Comparison of ENCODE assay signal across 7 cellular contexts in the genomic region with DNA sequence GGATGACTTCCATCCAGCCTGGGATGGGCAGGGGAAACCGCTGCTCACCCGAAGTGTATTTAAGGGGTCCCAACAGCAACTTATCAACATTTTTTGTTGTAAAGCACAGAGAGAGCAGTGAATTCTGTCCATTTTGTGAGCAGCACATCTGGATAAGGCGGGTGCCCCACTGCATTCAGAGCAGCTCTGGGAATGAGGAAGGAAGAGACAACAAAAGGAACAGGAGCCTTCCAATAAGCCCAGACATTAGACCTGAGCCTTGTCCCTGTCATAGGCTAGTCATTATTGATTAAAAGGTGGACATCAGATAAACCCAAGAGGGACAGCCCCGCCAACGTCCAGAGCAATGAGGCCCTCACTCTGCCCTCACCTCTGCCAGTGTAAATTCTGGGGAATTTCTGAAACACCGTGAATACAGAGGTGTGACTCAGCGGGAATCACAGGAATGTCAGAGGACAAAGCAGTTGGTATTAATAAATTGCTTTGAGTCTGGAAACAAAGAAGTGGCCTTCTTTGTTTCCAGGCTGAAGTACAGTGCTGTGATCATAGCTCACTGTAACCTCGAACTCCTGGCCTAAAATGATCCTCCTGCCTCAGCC.
DNase-seq lines count a peak whose midpoint lies in the region; ATAC-seq, FAIRE-seq and TF ChIP-seq lines count a peak whose summit lies in the region.
"Not testable (repeated sequence)": the region's sequence is repeated elsewhere in the genome, so short reads cannot be mapped to it uniquely, and the experiment has no call there.

No MANE protein-coding gene starts in this region.

- H2AFZ ChIP-seq in HCT116 (ENCODE audit: low read depth, low read length, poor library complexity, severe bottlenecking); PC-9; endothelial cell of umbilical vein (ENCODE audit: low read depth, low read length): not testable (repeated sequence)

- not testable (repeated sequence) for H3K9ac ChIP-seq in HCT116 (ENCODE audit: low read length); endothelial cell of umbilical vein (replicated peaks; ENCODE audit: extremely low read depth, insufficient read depth, low read length)

- RAD21 ChIA-PET in HCT116 (lab: Charles Lee; ENCODE audit: low non-redundant PET in 1 of 2, low total read pairs in 2 of 2, uncharacterized antibody in 2 of 2, unreplicated experiment in 2 of 2): not testable (repeated sequence)

- not testable (repeated sequence) for TF ChIP-seq CTCF in HCT116 (IDR thresholded peaks at IDR 0.05 in 2 of 3, conservative IDR thresholded peaks at IDR 0.05 in 1 of 3; ENCODE audit: borderline replicate concordance in 1 of 3, insufficient read depth in 1 of 3, low read depth in 2 of 3, low read length in 2 of 3); PC-9 (conservative IDR thresholded peaks at IDR 0.05); RWPE2 (IDR thresholded peaks at IDR 0.05; ENCODE audit: poor library complexity, severe bottlenecking); endothelial cell of umbilical vein (IDR thresholded peaks at IDR 0.05; ENCODE audit: extremely low read depth in 1 of 2, insufficient read depth in 1 of 2, low read depth in 1 of 2, low read length in 2 of 2); pancreas (IDR thresholded peaks at IDR 0.05)

- not testable (repeated sequence) for BruUV-seq in HCT116 (replicated peaks; lab: Mats Ljungman, UMichigan); endothelial cell of umbilical vein (replicated peaks; lab: Mats Ljungman, UMichigan)
- BruUV-seq in PC-9 (replicated peaks; lab: Mats Ljungman, UMichigan): TSS peak; percentile 91

- H3K27ac ChIP-seq in HCT116 (ENCODE audit: low read depth, low read length); RWPE2 (ENCODE audit: poor library complexity, severe bottlenecking); endothelial cell of umbilical vein (ENCODE audit: insufficient read depth, low read depth, low read length); pancreas: not testable (repeated sequence)
- peak overlapping the region; percentile 26; the same call in 1 of the 2 replicates for H3K27ac ChIP-seq in PC-9

- 76 to 83% methylated on average over 5 of the region's 8 CpGs for WGBS in pancreas, 2 donors

- H3K27me3 ChIP-seq in HCT116 (ENCODE audit: insufficient read depth, low read length); PC-9 (ENCODE audit: insufficient read depth, low read depth); RWPE2 (ENCODE audit: insufficient read depth, poor library complexity, severe bottlenecking); endothelial cell of umbilical vein (ENCODE audit: control insufficient read depth in 2 of 2, insufficient read depth in 2 of 2, low read length in 2 of 2); pancreas: not testable (repeated sequence)

- POLR2A ChIA-PET in HCT116 (lab: Charles Lee); PC-9 (lab: Charles Lee; ENCODE audit: unreplicated experiment); endothelial cell of umbilical vein (lab: Charles Lee): not testable (repeated sequence)

- intact Hi-C loops in HCT116 (cut with micrococcal nuclease); PC-9 (cut with micrococcal nuclease; ENCODE audit: unreplicated experiment); endothelial cell of umbilical vein (cut with micrococcal nuclease); pancreas (cut with DNase I): not testable (repeated sequence)

- dilution Hi-C loops in endothelial cell of umbilical vein (cut with MboI; ENCODE audit: extremely low pct_ligation_motif_present, low sequenced_read_pairs): not testable (repeated sequence)

- H3K9me2 ChIP-seq in HCT116 (ENCODE audit: insufficient read depth); PC-9 (ENCODE audit: insufficient read depth): not testable (repeated sequence)

- not testable (repeated sequence) for TF ChIP-seq RAD21 in HCT116 (IDR thresholded peaks at IDR 0.05; ENCODE audit: low read depth)

- in situ Hi-C loops in Caki2 (cut with HindIII; ENCODE audit: low pct_unique_long_range_greater_than_20kb, low sequenced_read_pairs): not testable (repeated sequence)

- peak; percentile 55 for FAIRE-seq in endothelial cell of umbilical vein (lab: Jason Lieb, UNC)
- FAIRE-seq in pancreas (lab: Jason Lieb, UNC): not testable (repeated sequence)

- ATAC-seq in HCT116 (peak; percentile 89), RWPE2 (ENCODE audit: low read depth) (peak; percentile 98), pancreas (peak in 3 of 4 donors; percentile 21 to 73 (median 69))

- H4K20me1 ChIP-seq in HCT116 (ENCODE audit: insufficient read depth); PC-9 (ENCODE audit: insufficient read depth); endothelial cell of umbilical vein (replicated peaks; ENCODE audit: control insufficient read depth, extremely low read depth, insufficient read depth, low read length): not testable (repeated sequence)

- CTCF ChIA-PET in HCT116 (lab: Charles Lee); PC-9 (lab: Charles Lee); endothelial cell of umbilical vein (lab: Charles Lee): not testable (repeated sequence)

- not testable (repeated sequence) for TF ChIP-seq POLR2A in HCT116 (IDR thresholded peaks at IDR 0.05; ENCODE audit: borderline replicate concordance, extremely low read depth, insufficient read depth, insufficient read length); endothelial cell of umbilical vein (IDR thresholded peaks at IDR 0.05; ENCODE audit: low read depth, low read length)

- not testable (repeated sequence) for H3K4me1 ChIP-seq in HCT116 (ENCODE audit: control insufficient read depth in 1 of 2, insufficient read depth in 2 of 2, low read length in 2 of 2); PC-9 (replicated peaks; ENCODE audit: insufficient read depth); RWPE2 (ENCODE audit: insufficient read depth, poor library complexity, severe bottlenecking); endothelial cell of umbilical vein (ENCODE audit: control insufficient read depth, extremely low read depth, insufficient read depth, low read length); pancreas

- H3K4me3 ChIP-seq in HCT116 (replicated peaks in 1 of 2; ENCODE audit: low read depth in 1 of 2, low read length in 2 of 2); PC-9; RWPE2 (ENCODE audit: severe bottlenecking); endothelial cell of umbilical vein (replicated peaks in 1 of 3; ENCODE audit: insufficient read depth in 1 of 3, low read depth in 1 of 3, low read length in 3 of 3); pancreas: not testable (repeated sequence)

- H3K36me3 ChIP-seq in HCT116 (ENCODE audit: control insufficient read depth in 1 of 2, insufficient read depth in 2 of 2, low read length in 2 of 2); PC-9 (ENCODE audit: low read depth); RWPE2 (ENCODE audit: low read depth); endothelial cell of umbilical vein (ENCODE audit: control insufficient read depth in 2 of 2, extremely low read depth in 1 of 2, insufficient read depth in 2 of 2, low read length in 2 of 2); pancreas: not testable (repeated sequence)

- H3F3A ChIP-seq in PC-9 (ENCODE audit: insufficient read depth, low read depth): not testable (repeated sequence)

- not testable (repeated sequence) for H3K9me3 ChIP-seq in HCT116 (ENCODE audit: control insufficient read depth in 1 of 2, insufficient read depth in 1 of 2, low read depth in 1 of 2, low read length in 2 of 2); PC-9 (ENCODE audit: insufficient read depth, low read depth); RWPE2 (ENCODE audit: severe bottlenecking); endothelial cell of umbilical vein (replicated peaks; ENCODE audit: control insufficient read depth, insufficient read depth, low read length); pancreas

- peak overlapping the region; percentile 44 for H3K4me2 ChIP-seq in HCT116 (ENCODE audit: low read length)
- H3K4me2 ChIP-seq in PC-9; endothelial cell of umbilical vein (ENCODE audit: insufficient read depth, low read length): not testable (repeated sequence)

- H3K79me2 ChIP-seq in HCT116 (ENCODE audit: insufficient read depth, low read length); PC-9 (ENCODE audit: low read depth); endothelial cell of umbilical vein (ENCODE audit: control insufficient read depth, insufficient read depth, low read length): not testable (repeated sequence)

- not testable (repeated sequence) for H3K9me1 ChIP-seq in endothelial cell of umbilical vein (replicated peaks; ENCODE audit: control insufficient read depth, extremely low read depth, insufficient read depth, low read length)

- DNase-seq in Caki2 (ENCODE audit: low read depth): peak; percentile 29
- not testable (repeated sequence) for DNase-seq in HCT116 (ENCODE audit: low read depth, low spot score); RWPE2 (ENCODE audit: low spot score); endothelial cell of umbilical vein (ENCODE audit: low read depth, low spot score)
- DNase-seq in PC-9: peak in 1 of 2 experiments; percentile 40
- DNase-seq in kidney tubule cell (ENCODE audit: low spot score): peak; percentile 7
- DNase-seq in pancreas: peak in 1 of 6 donors; percentile 30

TF ChIP-seq in HCT116, 20 proteins besides CTCF, POLR2A, EP300 and RAD21:
- peak; percentile 27; the same call in 1 of the 2 replicates for TF ChIP-seq JUND (IDR thresholded peaks at IDR 0.05)
- TF ChIP-seq FOSL1 (IDR thresholded peaks at IDR 0.05; ENCODE audit: low read depth): peak; percentile 48; the same call in 1 of the 2 replicates
TF ChIP-seq in HCT116: peak in this region for 2; not testable (repeated sequence) for 18.
